In the genomic region with DNA sequence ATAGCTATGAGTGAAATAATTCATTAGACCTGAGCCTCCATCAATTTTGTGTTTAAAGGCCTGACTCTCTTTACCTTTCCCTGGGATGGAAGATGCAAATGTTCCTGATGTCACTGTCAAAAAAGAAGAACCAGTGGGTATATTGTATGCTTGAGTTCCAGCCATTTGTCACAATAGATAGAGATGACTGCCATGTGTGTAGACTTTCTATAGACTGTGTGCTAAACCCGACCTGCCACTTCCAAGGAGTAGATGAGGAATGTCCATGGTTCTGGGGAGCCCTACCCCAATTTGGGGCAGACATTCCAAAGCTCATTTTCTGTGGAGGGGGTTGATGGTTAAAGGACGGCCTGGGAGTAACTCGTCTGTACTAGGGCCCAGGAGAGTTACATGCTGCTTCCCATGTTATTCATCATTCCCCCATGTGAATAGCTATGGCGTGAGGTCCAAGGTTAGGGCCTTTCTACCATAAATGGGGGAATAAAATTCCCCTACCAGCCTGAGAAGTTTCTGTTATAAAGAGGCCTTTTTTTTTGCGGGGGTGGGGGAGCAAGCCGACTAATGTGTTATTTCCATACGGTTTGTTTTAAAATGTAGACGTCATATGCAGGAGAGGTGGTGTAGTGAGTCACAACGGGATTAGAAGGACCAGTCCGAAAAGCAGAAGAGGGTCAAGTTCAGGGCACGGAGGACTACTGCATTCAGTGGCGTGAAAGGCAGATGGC, we compare ENCODE assay signal across 10 cellular contexts. TPM values are rescaled to one million over a fixed set of nuclear protein-coding genes. Genes with fewer than 3 reads are reported as not detected.
A peak's percentile ranks its signal among the peaks of the same experiment; 100 is the strongest.
DNase-seq lines count a peak whose midpoint lies in the region; ATAC-seq and TF ChIP-seq lines count a peak whose summit lies in the region.
"Had no signal": no experiment of that assay in that cellular context is flagged by ENCODE, and none has a peak within 500 bp of the region (broad histone marks: within the 10 kb centered on the region; RNA-seq: fewer than 3 reads in every experiment).

No MANE protein-coding gene starts in this region.

- H3K9ac ChIP-seq in mammary epithelial cell (ENCODE audit: insufficient read depth, low read length): peak overlapping the region; percentile 29

- H3K4me1 ChIP-seq in mammary epithelial cell (ENCODE audit: insufficient read depth, low read length) (peaks cover 49% of the 10 kb centered on the region), psoas muscle (peaks cover 5% of the 10 kb centered on the region), gastroesophageal sphincter (peaks cover 0 to 22% (median 7%) of the 10 kb centered on the region in 3 donors)

- POLR2A ChIA-PET in activated CD8-positive, alpha-beta T cell treated with anti-CD3 and anti-CD28 coated beads for 36 hours (lab: Charles Lee): interaction anchor here (1.3 to 1.4 kb wide), 2 partner anchors 12 to 72 kb away, joined by 3 read pairs; no protein-coding TSS in a partner anchor
- POLR2A ChIA-PET in activated CD8-positive, alpha-beta T cell treated with anti-CD3 and anti-CD28 coated beads, Interleukin-2, amount 10 ng/mL, durations not matched to agents 7 days and 5 days (lab: Charles Lee): no interaction called here

- intact Hi-C loops in activated CD8-positive, alpha-beta T cell treated with anti-CD3 and anti-CD28 coated beads for 36 hours (cut with micrococcal nuclease): no loop called here
- intact Hi-C loops in mammary epithelial cell (cut with micrococcal nuclease): no loop called here
- intact Hi-C loops in psoas muscle (cut with DNase I): no loop called here

- no peaks in the 10 kb centered on the region for H4K20me1 ChIP-seq in mammary epithelial cell (ENCODE audit: insufficient read depth, low read length)

- H3K36me3 ChIP-seq in mammary epithelial cell (ENCODE audit: insufficient read depth, low read length) (no peaks in the 10 kb centered on the region), psoas muscle (ENCODE audit: insufficient read depth in 1 of 2, low read depth in 1 of 2) (no peaks in the 10 kb centered on the region), gastroesophageal sphincter (no peaks in the 10 kb centered on the region)

- CTCF ChIA-PET in activated CD8-positive, alpha-beta T cell treated with anti-CD3 and anti-CD28 coated beads for 36 hours (lab: Charles Lee): interaction anchor here (1.3 to 1.4 kb wide), 2 partner anchors 10 to 70 kb away, joined by 3 read pairs; no protein-coding TSS in a partner anchor
- CTCF ChIA-PET in activated CD8-positive, alpha-beta T cell treated with anti-CD3 and anti-CD28 coated beads, Interleukin-2, amount 10 ng/mL, durations not matched to agents 7 days and 5 days (lab: Charles Lee): interaction anchor here (1.0 to 1.5 kb wide), 2 partner anchors 31 to 63 kb away, joined by 3 to 4 read pairs; no protein-coding TSS in a partner anchor
- CTCF ChIA-PET in mammary epithelial cell (lab: Charles Lee; ENCODE audit: low non-redundant PET): interaction anchor here (0.6 kb wide), 2 partner anchors 63 to 185 kb away, joined by 3 to 4 read pairs; no protein-coding TSS in a partner anchor

- H3K27me3 Mint-ChIP-seq in activated CD8-positive, alpha-beta T cell treated with anti-CD3 and anti-CD28 coated beads for 36 hours: no peaks in the 10 kb centered on the region
- H3K27me3 Mint-ChIP-seq in activated CD8-positive, alpha-beta T cell treated with anti-CD3 and anti-CD28 coated beads, Interleukin-2, amount 10 ng/mL, durations not matched to agents 7 days and 5 days (ENCODE audit: low read depth): no peaks in the 10 kb centered on the region

- H3K27ac Mint-ChIP-seq in activated CD8-positive, alpha-beta T cell treated with anti-CD3 and anti-CD28 coated beads for 36 hours: peak overlapping the region; percentile 47
- no peak overlapping the region for H3K27ac Mint-ChIP-seq in activated CD8-positive, alpha-beta T cell treated with anti-CD3 and anti-CD28 coated beads, Interleukin-2, amount 10 ng/mL, durations not matched to agents 7 days and 5 days

- H3K79me2 ChIP-seq in mammary epithelial cell (ENCODE audit: insufficient read depth, low read length): no peaks in the 10 kb centered on the region

- H3K9me3 Mint-ChIP-seq in activated CD8-positive, alpha-beta T cell treated with anti-CD3 and anti-CD28 coated beads for 36 hours: peaks cover 8% of the 10 kb centered on the region
- H3K9me3 Mint-ChIP-seq in activated CD8-positive, alpha-beta T cell treated with anti-CD3 and anti-CD28 coated beads, Interleukin-2, amount 10 ng/mL, durations not matched to agents 7 days and 5 days (ENCODE audit: insufficient read depth): peaks cover 4% of the 10 kb centered on the region

- no peak for DNase-seq in activated CD8-positive, alpha-beta T cell treated with anti-CD3 and anti-CD28 coated beads for 36 hours
- DNase-seq in activated CD8-positive, alpha-beta T cell treated with anti-CD3 and anti-CD28 coated beads, Interleukin-2, amount 10 ng/mL, durations not matched to agents 7 days and 5 days: no peak
- DNase-seq in mammary epithelial cell (no peak), psoas muscle (no peak), NCI-H128 (lab: John Stamatoyannopoulos, UW; ENCODE audit: unreplicated experiment) (no peak)
- DNase-seq: NCI-H82; stimulated activated naive CD4-positive, alpha-beta T cell had no signal

- H3K4me3 ChIP-seq in mammary epithelial cell (replicated peaks in 1 of 3; ENCODE audit: insufficient read depth in 1 of 3, low read depth in 2 of 3, low read length in 3 of 3) (no peak overlapping the region), psoas muscle (no peak overlapping the region), gastroesophageal sphincter (no peak overlapping the region)

- H3K4me1 Mint-ChIP-seq in activated CD8-positive, alpha-beta T cell treated with anti-CD3 and anti-CD28 coated beads for 36 hours (ENCODE audit: low read depth): peaks cover 18% of the 10 kb centered on the region
- H3K4me1 Mint-ChIP-seq in activated CD8-positive, alpha-beta T cell treated with anti-CD3 and anti-CD28 coated beads, Interleukin-2, amount 10 ng/mL, durations not matched to agents 7 days and 5 days (ENCODE audit: low read depth): peaks cover 15% of the 10 kb centered on the region

- WGBS in mammary epithelial cell (ENCODE audit: low coverage, missing lambda C conversion rate): 62% methylated on average over 12 of the region's 12 CpGs
- 48 to 51% (median 50%) methylated on average over 12 of the region's 12 CpGs for WGBS in psoas muscle, 3 donors
- 29 to 48% methylated on average over 8 to 12 of the region's 12 CpGs for WGBS in gastroesophageal sphincter (ENCODE audit: low coverage in 1 of 2), 2 donors

- H3K9me3 ChIP-seq in mammary epithelial cell (replicated peaks; ENCODE audit: insufficient read depth, low read length) (peaks cover under 1% of the 10 kb centered on the region), psoas muscle (peaks cover 2% of the 10 kb centered on the region), gastroesophageal sphincter (peaks cover 0 to 3% (median 0%) of the 10 kb centered on the region in 3 donors)

- TSS peak; percentile 93 for BruUV-seq in mammary epithelial cell (replicated peaks; lab: Mats Ljungman, UMichigan)

- no peak for TF ChIP-seq POLR2A in gastroesophageal sphincter (IDR thresholded peaks at IDR 0.05)

- H3K36me3 Mint-ChIP-seq in activated CD8-positive, alpha-beta T cell treated with anti-CD3 and anti-CD28 coated beads for 36 hours (ENCODE audit: low read depth): peaks cover 2% of the 10 kb centered on the region
- peaks cover 6% of the 10 kb centered on the region for H3K36me3 Mint-ChIP-seq in activated CD8-positive, alpha-beta T cell treated with anti-CD3 and anti-CD28 coated beads, Interleukin-2, amount 10 ng/mL, durations not matched to agents 7 days and 5 days (ENCODE audit: low read depth)

- dilution Hi-C loops in mammary epithelial cell (cut with HindIII; ENCODE audit: low sequenced_read_pairs): no loop called here

- TF ChIP-seq EP300 in gastroesophageal sphincter (IDR thresholded peaks at IDR 0.05): no peak

- no peaks in the 10 kb centered on the region for H3K27me3 ChIP-seq in mammary epithelial cell (ENCODE audit: insufficient read depth, low read length)
- H3K27me3 ChIP-seq in psoas muscle (ENCODE audit: insufficient read depth in 3 of 3, low read length in 2 of 3): no peaks in the 10 kb centered on the region
- H3K27me3 ChIP-seq in gastroesophageal sphincter: no peaks in the 10 kb centered on the region

- in situ Hi-C loops in mammary epithelial cell (cut with MboI; ENCODE audit: low sequenced_read_pairs in 2 of 2): no loop called here

- no peak overlapping the region for H3K4me3 Mint-ChIP-seq in activated CD8-positive, alpha-beta T cell treated with anti-CD3 and anti-CD28 coated beads for 36 hours
- H3K4me3 Mint-ChIP-seq in activated CD8-positive, alpha-beta T cell treated with anti-CD3 and anti-CD28 coated beads, Interleukin-2, amount 10 ng/mL, durations not matched to agents 7 days and 5 days: no peak overlapping the region

- H3K4me2 ChIP-seq in mammary epithelial cell (ENCODE audit: insufficient read depth, low read depth, low read length): no peak overlapping the region

- no peak for ATAC-seq in activated CD8-positive, alpha-beta T cell treated with anti-CD3 and anti-CD28 coated beads for 36 hours
- no peak for ATAC-seq in activated CD8-positive, alpha-beta T cell treated with anti-CD3 and anti-CD28 coated beads, Interleukin-2, amount 10 ng/mL, durations not matched to agents 7 days and 5 days
- ATAC-seq in HG03565 (IDR thresholded peaks at IDR 0.05; ENCODE audit: unreplicated experiment) (peak; percentile 50), psoas muscle (no peak), gastroesophageal sphincter (no peak), HG03460 (IDR thresholded peaks at IDR 0.05; ENCODE audit: unreplicated experiment) (no peak)

- no peak overlapping the region for H2AFZ ChIP-seq in mammary epithelial cell (ENCODE audit: low read depth, low read length)

- TF ChIP-seq CTCF in activated CD8-positive, alpha-beta T cell treated with anti-CD3 and anti-CD28 coated beads for 36 hours (IDR thresholded peaks at IDR 0.05): no peak
- TF ChIP-seq CTCF in mammary epithelial cell (conservative IDR thresholded peaks at IDR 0.05 in 1 of 2, IDR thresholded peaks at IDR 0.05 in 1 of 2; ENCODE audit: extremely low read depth in 1 of 2, insufficient read depth in 1 of 2, low read depth in 1 of 2, low read length in 2 of 2) (no peak), psoas muscle (IDR thresholded peaks at IDR 0.05) (no peak), gastroesophageal sphincter (IDR thresholded peaks at IDR 0.05) (no peak)

- peak overlapping the region; percentile 91 for H3K27ac ChIP-seq in mammary epithelial cell (ENCODE audit: insufficient read depth, low read depth, low read length)
- H3K27ac ChIP-seq in psoas muscle: peak overlapping the region; percentile 16
- no peak overlapping the region for H3K27ac ChIP-seq in gastroesophageal sphincter

RNA-seq across cellular contexts. Expression of gene IL1B, which starts 24.1 kb away (rescaled TPM):
- not detected for total RNA-seq in activated CD8-positive, alpha-beta T cell treated with anti-CD3 and anti-CD28 coated beads for 36 hours
- not detected for total RNA-seq in activated CD8-positive, alpha-beta T cell treated with anti-CD3 and anti-CD28 coated beads, Interleukin-2, amount 10 ng/mL, durations not matched to agents 7 days and 5 days
- total RNA-seq in mammary epithelial cell: 100 to 1,000 TPM in 1 of 2 donors, 1 to 10 TPM in 1; 5.0 to 219 TPM
- 161 TPM for polyA plus RNA-seq in mammary epithelial cell
- 268 TPM for polyA minus RNA-seq in mammary epithelial cell
- total RNA-seq in psoas muscle: under 1 TPM in 3 of 4 donors, not detected in 1; 0.25 to 0.42 (median 0.28) TPM
- polyA plus RNA-seq in psoas muscle: under 1 TPM; 0.06 to 0.38 (median 0.25) TPM
- total RNA-seq in gastroesophageal sphincter: 1 to 10 TPM in 2 of 4 donors, not detected in 2; 2.7 to 3.2 TPM

RNA-seq across cellular contexts. Expression of gene IL1A, which starts 28.2 kb away (rescaled TPM):
- total RNA-seq in activated CD8-positive, alpha-beta T cell treated with anti-CD3 and anti-CD28 coated beads for 36 hours: under 1 TPM; 0.69 to 0.99 TPM
- not detected for total RNA-seq in activated CD8-positive, alpha-beta T cell treated with anti-CD3 and anti-CD28 coated beads, Interleukin-2, amount 10 ng/mL, durations not matched to agents 7 days and 5 days
- 100 to 1,000 TPM in 1 of 2 donors, 10 to 100 TPM in 1; 17.5 to 184 TPM for total RNA-seq in mammary epithelial cell
- 26.3 TPM for polyA plus RNA-seq in mammary epithelial cell
- polyA minus RNA-seq in mammary epithelial cell: 69.9 TPM
- under 1 TPM in 1 of 4 donors, not detected in 3; 0.12 TPM for total RNA-seq in psoas muscle
- under 1 TPM in 1 of 3 donors, not detected in 2; 0.08 TPM for polyA plus RNA-seq in psoas muscle
- not detected for total RNA-seq in gastroesophageal sphincter

RNA-seq across cellular contexts. Expression of gene CKAP2L, which starts 48.1 kb away (rescaled TPM):
- total RNA-seq in activated CD8-positive, alpha-beta T cell treated with anti-CD3 and anti-CD28 coated beads for 36 hours: 10 to 100 TPM; 24.5 to 30.5 TPM
- 10 to 100 TPM; 59.3 to 63.4 TPM for total RNA-seq in activated CD8-positive, alpha-beta T cell treated with anti-CD3 and anti-CD28 coated beads, Interleukin-2, amount 10 ng/mL, durations not matched to agents 7 days and 5 days
- total RNA-seq in mammary epithelial cell (10 to 100 TPM in 1 of 2 donors, under 1 TPM in 1; 0.83 to 32.7 TPM), psoas muscle (under 1 TPM in 2 of 4 donors, not detected in 2; 0.05 to 0.19 TPM), gastroesophageal sphincter (1 to 10 TPM in 1 of 4 donors, under 1 TPM in 1, not detected in 2; 0.50 to 1.8 TPM)
- polyA plus RNA-seq in mammary epithelial cell (15.1 TPM), psoas muscle (under 1 TPM in 2 of 3 donors, not detected in 1; 0.05 to 0.13 TPM)
- polyA minus RNA-seq in mammary epithelial cell: 18.2 TPM

Comparison
In these comparisons a context has a peak if more than half of its experiments do, and no peak if none do; other contexts are left out.
1. H3K27ac ChIP-seq: peak in mammary epithelial cell (single experiment) and psoas muscle (single experiment); none in gastroesophageal sphincter (0 of 4).
2. RNA of gene IL1A, which starts 28.2 kb away (total RNA-seq): 17.5 to 184 TPM in mammary epithelial cell; 0.69 to 0.99 TPM in activated CD8-positive, alpha-beta T cell treated with anti-CD3 and anti-CD28 coated beads for 36 hours, not detected in activated CD8-positive, alpha-beta T cell treated with anti-CD3 and anti-CD28 coated beads, Interleukin-2, amount 10 ng/mL, durations not matched to agents 7 days and 5 days, 0.12 TPM in psoas muscle and not detected in gastroesophageal sphincter; every median in the first group is over 4 times any median in the second.